Comparison of ENCODE assay signal across 8 cellular contexts in the genomic region with DNA sequence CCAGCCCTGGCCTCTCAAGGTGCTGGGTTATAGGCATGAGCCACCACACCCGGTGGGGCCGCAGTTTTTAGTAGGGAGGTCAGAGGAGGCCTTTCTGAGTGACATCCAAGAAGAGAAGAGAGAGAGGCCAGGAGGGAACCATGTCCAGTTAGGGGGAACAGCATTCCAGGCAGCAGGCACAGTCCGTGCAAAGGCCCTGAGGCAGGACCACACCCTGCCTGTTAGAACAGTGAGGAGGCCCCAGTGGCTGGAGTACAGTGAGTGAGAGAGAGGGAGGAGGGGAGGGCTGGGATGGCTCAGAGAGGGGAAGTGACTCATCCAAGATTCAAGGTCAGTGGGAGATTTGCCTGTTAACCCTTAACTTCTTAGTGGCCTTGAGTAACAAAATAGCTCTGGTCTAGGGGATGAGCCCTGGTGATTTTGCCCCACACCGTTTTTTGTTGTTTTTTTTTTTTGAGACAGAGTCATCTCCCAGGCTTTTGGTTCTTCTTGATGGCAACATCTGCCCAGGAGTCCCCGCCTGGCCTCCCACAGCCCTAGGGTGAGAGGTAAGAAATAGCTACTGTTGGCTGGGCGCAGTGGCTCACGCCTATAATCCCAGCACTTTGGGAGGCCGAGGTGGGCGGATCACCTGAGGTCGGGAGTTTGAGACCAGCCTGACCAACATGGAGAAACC. TPM values are rescaled to one million over a fixed set of nuclear protein-coding genes. Genes with fewer than 3 reads are reported as not detected.
A peak's percentile ranks its signal among the peaks of the same experiment; 100 is the strongest.
DNase-seq lines count a peak whose midpoint lies in the region; FAIRE-seq and TF ChIP-seq lines count a peak whose summit lies in the region.

No MANE protein-coding gene starts in this region.

- no peak overlapping the region for H3K23ac ChIP-seq in mesenchymal stem cell (ENCODE audit: low read length in 2 of 2)

- peak; percentile 0 for DNase-seq in D721Med (ENCODE audit: insufficient read length, low spot score)
- peak; percentile 99 for DNase-seq in M059J (ENCODE audit: low read depth)
- peak; percentile 88 for DNase-seq in astrocyte (ENCODE audit: low read depth)
- DNase-seq in mesenchymal stem cell = peak; percentile 97
- DNase-seq in T-helper 9 cell = no peak
- DNase-seq in esophagus muscularis mucosa (ENCODE audit: extremely low spot score) = no peak
- DNase-seq in NCI-H1694 (lab: John Stamatoyannopoulos, UW) = no peak
- no peak for DNase-seq in NCI-H748 (lab: John Stamatoyannopoulos, UW; ENCODE audit: unreplicated experiment)

- H3K18ac ChIP-seq in mesenchymal stem cell (ENCODE audit: low read depth in 1 of 2, low read length in 2 of 2) = peak overlapping the region; percentile 88 to 96

- H3K9ac ChIP-seq in astrocyte (ENCODE audit: low read length) (peak overlapping the region; percentile 34), mesenchymal stem cell (ENCODE audit: low read length) (peak overlapping the region; percentile 58)

- peaks cover 7% of the 10 kb centered on the region for H3K36me3 Mint-ChIP-seq in astrocyte (ENCODE audit: low read depth, unreplicated experiment)

- H3K9me3 ChIP-seq in astrocyte (ENCODE audit: insufficient read depth, low read depth, low read length) (no peaks in the 10 kb centered on the region), mesenchymal stem cell (ENCODE audit: control insufficient read depth, low read length) (no peaks in the 10 kb centered on the region), esophagus muscularis mucosa (no peaks in the 10 kb centered on the region)

- TF ChIP-seq EP300 in esophagus muscularis mucosa (IDR thresholded peaks at IDR 0.05) = no peak

- H2AK5ac ChIP-seq in mesenchymal stem cell (ENCODE audit: low read length, severe bottlenecking) = peak overlapping the region; percentile 89

- TF ChIP-seq CTCF in D721Med (IDR thresholded peaks at IDR 0.05; ENCODE audit: insufficient read depth, missing control alignments) (no peak), astrocyte (IDR thresholded peaks at IDR 0.05; ENCODE audit: insufficient read depth, low read depth, low read length) (no peak), esophagus muscularis mucosa (IDR thresholded peaks at IDR 0.05) (no peak)

- H2AFZ ChIP-seq in astrocyte (ENCODE audit: low read depth, low read length) (no peak overlapping the region), mesenchymal stem cell (ENCODE audit: low read depth, low read length) (no peak overlapping the region)

- H3K27ac ChIP-seq in astrocyte (ENCODE audit: low read depth, low read length) = peak overlapping the region; percentile 72
- H3K27ac ChIP-seq in mesenchymal stem cell (ENCODE audit: low read length, poor library complexity, severe bottlenecking) = peak overlapping the region; percentile 83
- no peak overlapping the region for H3K27ac ChIP-seq in esophagus muscularis mucosa (replicated peaks in 1 of 4)

- H3K36me3 ChIP-seq in astrocyte (ENCODE audit: insufficient read depth, low read length) (no peaks in the 10 kb centered on the region), mesenchymal stem cell (ENCODE audit: control insufficient read depth in 1 of 2, insufficient read depth in 2 of 2, low read depth in 1 of 2, low read length in 2 of 2) (peaks cover 0 to 3% of the 10 kb centered on the region in 2 experiments), esophagus muscularis mucosa (no peaks in the 10 kb centered on the region)

- intact Hi-C loops in esophagus muscularis mucosa (cut with DNase I) = no loop called here

- H3K9me3 Mint-ChIP-seq in astrocyte (ENCODE audit: unreplicated experiment) = no peaks in the 10 kb centered on the region

- peak overlapping the region; percentile 38 to 79 for H2BK12ac ChIP-seq in mesenchymal stem cell (ENCODE audit: low read length in 2 of 2)

- H4K20me1 ChIP-seq in astrocyte (ENCODE audit: insufficient read depth, low read length) = peaks cover 14% of the 10 kb centered on the region

- FAIRE-seq in D721Med (lab: Jason Lieb, UNC) (no peak), astrocyte (lab: Jason Lieb, UNC) (peak; percentile 45)

- H2BK15ac ChIP-seq in mesenchymal stem cell (ENCODE audit: low read depth, poor library complexity, severe bottlenecking) = peak overlapping the region; percentile 83

- H3K27me3 ChIP-seq in astrocyte (ENCODE audit: insufficient read depth, low read length) = peaks cover 3% of the 10 kb centered on the region
- no peaks in the 10 kb centered on the region for H3K27me3 ChIP-seq in mesenchymal stem cell (ENCODE audit: control insufficient read depth in 1 of 2, insufficient read depth in 1 of 2, low read length in 2 of 2)
- no peaks in the 10 kb centered on the region for H3K27me3 ChIP-seq in esophagus muscularis mucosa

- H3K4me1 ChIP-seq in astrocyte (ENCODE audit: insufficient read depth, low read length) (peaks cover 17% of the 10 kb centered on the region), mesenchymal stem cell (ENCODE audit: control insufficient read depth, insufficient read depth, low read depth, low read length) (peaks cover 16% of the 10 kb centered on the region), esophagus muscularis mucosa (peaks cover 7 to 34% (median 20%) of the 10 kb centered on the region in 4 donors)

- H3K4me2 ChIP-seq in astrocyte (ENCODE audit: low read length) (peak overlapping the region; percentile 32), mesenchymal stem cell (ENCODE audit: low read length, poor library complexity, severe bottlenecking) (peak overlapping the region; percentile 36)

- peak overlapping the region; percentile 86 for H4K91ac ChIP-seq in mesenchymal stem cell (ENCODE audit: low read length)

- peaks cover 6% of the 10 kb centered on the region for H3K27me3 Mint-ChIP-seq in astrocyte (ENCODE audit: low read depth, unreplicated experiment)

- peak overlapping the region; percentile 61 for H2BK5ac ChIP-seq in mesenchymal stem cell (ENCODE audit: low read depth, low read length, poor library complexity, severe bottlenecking)

- H3K27ac Mint-ChIP-seq in astrocyte (ENCODE audit: unreplicated experiment) = peak overlapping the region; percentile 78

- peaks cover 22% of the 10 kb centered on the region for H3K79me2 ChIP-seq in astrocyte (ENCODE audit: insufficient read depth, low read length)

- no peak for TF ChIP-seq POLR2A in esophagus muscularis mucosa (IDR thresholded peaks at IDR 0.05; ENCODE audit: low read depth)

- peak overlapping the region; percentile 71 for H3K4me3 Mint-ChIP-seq in astrocyte (ENCODE audit: unreplicated experiment)

- peak overlapping the region in 1 of 2 experiments; percentile 94 for H3K4ac ChIP-seq in mesenchymal stem cell (ENCODE audit: low read depth in 1 of 2, low read length in 2 of 2)

- H3K79me1 ChIP-seq in mesenchymal stem cell (replicated peaks; ENCODE audit: low read length, poor library complexity, severe bottlenecking) = peaks cover 1% of the 10 kb centered on the region

- H3K4me3 ChIP-seq in astrocyte (ENCODE audit: insufficient read depth, low read depth, low read length) (no peak overlapping the region), mesenchymal stem cell (ENCODE audit: insufficient read depth in 1 of 2, low read depth in 1 of 2, low read length in 2 of 2) (no peak overlapping the region), esophagus muscularis mucosa (no peak overlapping the region)

- 49% methylated on average over 10 of the region's 10 CpGs for WGBS in mesenchymal stem cell
- WGBS in esophagus muscularis mucosa = 82% methylated on average over 10 of the region's 10 CpGs

- H3K4me1 Mint-ChIP-seq in astrocyte (ENCODE audit: low read depth, unreplicated experiment) = peaks cover 2% of the 10 kb centered on the region

- peak overlapping the region; percentile 88 for H2BK120ac ChIP-seq in mesenchymal stem cell (ENCODE audit: low read depth, low read length)

- H4K8ac ChIP-seq in mesenchymal stem cell (ENCODE audit: low read length) = peak overlapping the region; percentile 91

- no peak overlapping the region for H3K14ac ChIP-seq in mesenchymal stem cell (ENCODE audit: low read length in 2 of 2)

RNA-seq across cellular contexts. Expression of gene PLIN3, which starts 2.7 kb away (rescaled TPM):
- 165 and 222 TPM in 2 replicates for total RNA-seq in M059J (2014; rRNA removed; shearing (Covaris generic))
- total RNA-seq in astrocyte (148 and 157 TPM in 2 replicates), esophagus muscularis mucosa (10 to 100 TPM; 15.4 to 69.0 (median 51.1) TPM)
- polyA plus RNA-seq in mesenchymal stem cell (2013, experiment 1 of 2) = 125 TPM
- 123 TPM for polyA plus RNA-seq in mesenchymal stem cell (2013, experiment 2 of 2)

RNA-seq across cellular contexts. Expression of gene ARRDC5, which starts 32.5 kb away (rescaled TPM):
- not detected in 2 replicates for total RNA-seq in M059J (2014; rRNA removed; shearing (Covaris generic))
- total RNA-seq in astrocyte = not detected in 2 replicates
- not detected for polyA plus RNA-seq in mesenchymal stem cell (2013, experiment 1 of 2)
- polyA plus RNA-seq in mesenchymal stem cell (2013, experiment 2 of 2) = not detected
- under 1 TPM in 1 of 4 donors, not detected in 3; 0.26 TPM for total RNA-seq in esophagus muscularis mucosa

RNA-seq across cellular contexts. Expression of gene TICAM1, which starts 38.7 kb away (rescaled TPM):
- total RNA-seq in M059J (2014; rRNA removed; shearing (Covaris generic)) = 2.6 and 5.2 TPM in 2 replicates
- 10.0 TPM in 2 replicates for total RNA-seq in astrocyte
- 13.7 TPM for polyA plus RNA-seq in mesenchymal stem cell (2013, experiment 1 of 2)
- 13.4 TPM for polyA plus RNA-seq in mesenchymal stem cell (2013, experiment 2 of 2)
- total RNA-seq in esophagus muscularis mucosa = 1 to 10 TPM; 7.5 to 8.3 (median 8.0) TPM

RNA-seq across cellular contexts. Expression of gene UHRF1, which starts 39.1 kb away (rescaled TPM):
- total RNA-seq in M059J (2014; rRNA removed; shearing (Covaris generic)) = 35.7 and 60.1 TPM in 2 replicates
- total RNA-seq in astrocyte (11.8 and 16.2 TPM in 2 replicates), esophagus muscularis mucosa (1 to 10 TPM in 1 of 4 donors, under 1 TPM in 3; 0.33 to 1.2 (median 0.64) TPM)
- 11.0 TPM for polyA plus RNA-seq in mesenchymal stem cell (2013, experiment 1 of 2)
- 10.7 TPM for polyA plus RNA-seq in mesenchymal stem cell (2013, experiment 2 of 2)

Comparison
In these comparisons a context has a peak if more than half of its experiments do, and no peak if none do; other contexts are left out.
1. DNase-seq: peak in D721Med (single experiment), M059J (single experiment), astrocyte (single experiment) and mesenchymal stem cell (single experiment); none in T-helper 9 cell (single experiment), esophagus muscularis mucosa (single experiment), NCI-H1694 (single experiment) and NCI-H748 (single experiment).
2. H3K27ac ChIP-seq: peak in astrocyte (single experiment) and mesenchymal stem cell (single experiment); none in esophagus muscularis mucosa (0 of 4).